26 cellular contexts compared by ENCODE assay signal in genomic region chr3:48128779-48129178, GRCh38. TPM values are rescaled to one million over a fixed set of nuclear protein-coding genes. Genes with fewer than 3 reads are reported as not detected.
DNase-seq lines count a peak whose midpoint lies in the region; TF ChIP-seq lines count a peak whose summit lies in the region.
"Had no signal": no experiment of that assay in that cellular context is flagged by ENCODE, and none has a peak within 500 bp of the region (broad histone marks: within the 10 kb centered on the region; RNA-seq: fewer than 3 reads in every experiment).

No MANE protein-coding gene starts in this region.

- no peaks in the 10 kb centered on the region for H3K27me3 ChIP-seq in HAP-1 (ENCODE audit: low read depth)

- in situ Hi-C loops in Caki2 (cut with HindIII; ENCODE audit: low pct_unique_long_range_greater_than_20kb, low sequenced_read_pairs) (no loop called here), HAP-1 (cut with MboI; ENCODE audit: low sequenced_read_pairs) (no loop called here)

- H3K4me3 ChIP-seq in epithelial cell of esophagus (ENCODE audit: low read length) (no peak overlapping the region), HAP-1 (no peak overlapping the region)
- H3K4me3 ChIP-seq: GM23248, SK-N-MC had no signal

- no peaks in the 10 kb centered on the region for H3K36me3 ChIP-seq in HAP-1 (replicated peaks)

- no peak for TF ChIP-seq CTCF in epithelial cell of esophagus (IDR thresholded peaks at IDR 0.05; ENCODE audit: insufficient read depth, low read depth, low read length, missing control alignments)

- H3K9me3 ChIP-seq in HAP-1: no peaks in the 10 kb centered on the region

- H3K4me1 ChIP-seq in HAP-1: peaks cover 4% of the 10 kb centered on the region; the same call in 1 of the 2 replicates

- DNase-seq in Caki2 (ENCODE audit: low read depth): peak; percentile 50
- DNase-seq in HK-2 (ENCODE audit: unreplicated experiment): peak; percentile 15
- peak; percentile 80 for DNase-seq in epithelial cell of esophagus (ENCODE audit: low read depth)
- DNase-seq in kidney tubule cell (ENCODE audit: low spot score): peak; percentile 71
- DNase-seq in OCI-M1 (lab: John Stamatoyannopoulos, UW): no peak
- DNase-seq in HAP-1 (ENCODE audit: low spot score in 2 of 2): no peak
- no peak for DNase-seq in UCSD-AML1 (lab: John Stamatoyannopoulos, UW; ENCODE audit: unreplicated experiment)
- DNase-seq in stimulated activated CD4-positive, alpha-beta T cell treated with anti-CD3 and anti-CD28 coated beads, Interleukin-15, amount 100 ng/mL, for 24 hours: no peak
- DNase-seq: AML-193; C1 segment of cervical spinal cord; Calu3; CD8-positive, alpha-beta T cell; DMS153; GDM1; GM23248; HCEC 1CT; NCI-H1105; NCI-H146; NCI-H2029; NCI-H2171; NCI-H446; NCI-H526; PC-3; SHP77 treated with DMSO at 0.1 percent for 48 hours; SW 1271 had no signal

RNA-seq across cellular contexts. Expression of gene CDC25A, which starts 59.4 kb away (rescaled TPM):
- 7.7 and 12.0 TPM in 2 replicates for total RNA-seq in Caki2 (2014; rRNA removed; shearing (Covaris generic); ENCODE audit: low replicate concordance)

Comparison
In these comparisons a context has a peak if more than half of its experiments do, and no peak if none do; other contexts are left out.
1. DNase-seq: peak in Caki2 (single experiment), HK-2 (single experiment), epithelial cell of esophagus (single experiment) and kidney tubule cell (single experiment); none in OCI-M1 (single experiment), HAP-1 (0 of 2), UCSD-AML1 (single experiment) and stimulated activated CD4-positive, alpha-beta T cell treated with anti-CD3 and anti-CD28 coated beads, Interleukin-15, amount 100 ng/mL, for 24 hours (single experiment).